ENCODE assay signal across 14 cellular contexts in the genomic region with DNA sequence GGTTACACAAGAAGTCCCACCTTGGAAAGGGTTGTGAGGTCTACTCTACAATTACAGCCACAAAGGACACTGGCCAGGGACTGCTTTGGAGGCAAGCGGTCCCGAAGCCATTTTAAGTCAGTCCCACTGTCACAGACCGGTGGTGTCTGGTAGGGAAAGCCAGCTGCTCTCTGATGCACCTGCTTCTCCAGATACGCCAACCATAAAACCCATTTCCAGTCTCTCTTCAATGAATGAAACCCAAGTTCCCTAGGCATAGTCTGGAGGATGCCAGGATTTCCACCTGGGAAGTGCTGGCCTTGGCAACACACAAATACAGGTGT. TPM values are rescaled to one million over a fixed set of nuclear protein-coding genes. Genes with fewer than 3 reads are reported as not detected.
DNase-seq lines count a peak whose midpoint lies in the region; ATAC-seq and TF ChIP-seq lines count a peak whose summit lies in the region.
"Had no signal": no experiment of that assay in that cellular context is flagged by ENCODE, and none has a peak within 500 bp of the region (broad histone marks: within the 10 kb centered on the region; RNA-seq: fewer than 3 reads in every experiment).

No MANE protein-coding gene starts in this region.

- no peak for TF ChIP-seq POLR2A in stomach (IDR thresholded peaks at IDR 0.05)

- no peak overlapping the region for H3K4me3 ChIP-seq in SJSA1
- no peak overlapping the region for H3K4me3 ChIP-seq in left lung
- H3K4me3 ChIP-seq in stomach, result no peak overlapping the region
- no peak overlapping the region for H3K4me3 ChIP-seq in mesendoderm (ENCODE audit: low read length)
- H3K4me3 ChIP-seq in MM.1S (ENCODE audit: low read length), result no peak overlapping the region

- H3K4me1 ChIP-seq in SJSA1 (replicated peaks), result peaks cover 24% of the 10 kb centered on the region
- peaks cover 0 to 49% of the 10 kb centered on the region in 2 donors for H3K4me1 ChIP-seq in left lung
- H3K4me1 ChIP-seq in stomach, result peaks cover 24 to 64% (median 39%) of the 10 kb centered on the region in 4 donors
- no peaks in the 10 kb centered on the region for H3K4me1 ChIP-seq in mesendoderm (ENCODE audit: control insufficient read depth, low read depth, low read length)
- peaks cover 31% of the 10 kb centered on the region for H3K4me1 ChIP-seq in MM.1S (ENCODE audit: low read length)

- H2BK15ac ChIP-seq in mesendoderm (replicated peaks; ENCODE audit: low read depth), result no peak overlapping the region

- H3K79me1 ChIP-seq in mesendoderm (ENCODE audit: low read length), result no peaks in the 10 kb centered on the region

- H3K27ac ChIP-seq in SJSA1 (peak overlapping the region; percentile 21), left lung (peak overlapping the region; percentile 48 to 53), stomach (peak overlapping the region; percentile 11 to 85 (median 75)), mesendoderm (ENCODE audit: low read depth, low read length) (no peak overlapping the region), MM.1S (ENCODE audit: low read length) (no peak overlapping the region)

- H3K9me3 ChIP-seq in SJSA1 (replicated peaks), result no peaks in the 10 kb centered on the region
- no peaks in the 10 kb centered on the region for H3K9me3 ChIP-seq in left lung
- no peaks in the 10 kb centered on the region for H3K9me3 ChIP-seq in stomach
- no peaks in the 10 kb centered on the region for H3K9me3 ChIP-seq in MM.1S (replicated peaks; ENCODE audit: insufficient read depth, low read length)

- no peak overlapping the region for H2AK5ac ChIP-seq in mesendoderm (ENCODE audit: low read length)

- no peak overlapping the region for H3K9ac ChIP-seq in mesendoderm (ENCODE audit: low read length)
- no peak overlapping the region for H3K9ac ChIP-seq in MM.1S (ENCODE audit: low read length)

- peak overlapping the region; percentile 49 for H3K27ac Mint-ChIP-seq in T-helper 1 cell treated with Interleukin-12 subunit alpha and Interleukin-12 subunit beta and Interleukin-4 antibody, amounts not matched to agents 30 μg/mL and 1 μg/mL, for 36 hours

- no peak overlapping the region for H3K56ac ChIP-seq in mesendoderm (ENCODE audit: low read length)

- no peak for ATAC-seq in left lung

- no peak overlapping the region for H4K5ac ChIP-seq in mesendoderm (ENCODE audit: low read length)

- peaks cover 36% of the 10 kb centered on the region for H3K4me1 Mint-ChIP-seq in T-helper 1 cell treated with Interleukin-12 subunit alpha and Interleukin-12 subunit beta and Interleukin-4 antibody, amounts not matched to agents 30 μg/mL and 1 μg/mL, for 36 hours (ENCODE audit: low read depth)

- no peak overlapping the region for H3K4me3 Mint-ChIP-seq in T-helper 1 cell treated with Interleukin-12 subunit alpha and Interleukin-12 subunit beta and Interleukin-4 antibody, amounts not matched to agents 30 μg/mL and 1 μg/mL, for 36 hours

- H3K9me3 Mint-ChIP-seq in T-helper 1 cell treated with Interleukin-12 subunit alpha and Interleukin-12 subunit beta and Interleukin-4 antibody, amounts not matched to agents 30 μg/mL and 1 μg/mL, for 36 hours, result no peaks in the 10 kb centered on the region

- H3K4ac ChIP-seq in mesendoderm (ENCODE audit: low read depth, low read length), result no peak overlapping the region

- TF ChIP-seq EP300 in stomach (IDR thresholded peaks at IDR 0.05), result no peak

- peaks cover 15% of the 10 kb centered on the region for H3F3A ChIP-seq in MM.1S (ENCODE audit: insufficient read depth, low read length)

- 90 to 98% (median 93%) methylated on average over 3 to 4 of the region's 4 CpGs for WGBS in stomach, 5 donors
- WGBS in mesendoderm (ENCODE audit: extremely low coverage, insufficient coverage, low lambda C conversion rate), result no CpG with 5 or more reads among the region's 4 CpGs

- H3K23ac ChIP-seq in mesendoderm (ENCODE audit: low read length), result no peak overlapping the region

- peaks cover 21% of the 10 kb centered on the region for H3K36me3 Mint-ChIP-seq in T-helper 1 cell treated with Interleukin-12 subunit alpha and Interleukin-12 subunit beta and Interleukin-4 antibody, amounts not matched to agents 30 μg/mL and 1 μg/mL, for 36 hours (ENCODE audit: low read depth)

- H4K20me1 ChIP-seq in MM.1S (ENCODE audit: insufficient read depth, low read length), result no peaks in the 10 kb centered on the region

- no peak overlapping the region for H3K18ac ChIP-seq in mesendoderm (ENCODE audit: low read length)

- no peak overlapping the region for H4K8ac ChIP-seq in mesendoderm (ENCODE audit: low read depth, low read length)

- no peaks in the 10 kb centered on the region for H3K36me3 ChIP-seq in SJSA1
- H3K36me3 ChIP-seq in left lung, result no peaks in the 10 kb centered on the region
- H3K36me3 ChIP-seq in stomach, result no peaks in the 10 kb centered on the region
- H3K36me3 ChIP-seq in mesendoderm (ENCODE audit: control insufficient read depth, insufficient read depth, low read length), result no peaks in the 10 kb centered on the region
- no peaks in the 10 kb centered on the region for H3K36me3 ChIP-seq in MM.1S (replicated peaks; ENCODE audit: insufficient read depth, low read length)

- H3K27me3 Mint-ChIP-seq in T-helper 1 cell treated with Interleukin-12 subunit alpha and Interleukin-12 subunit beta and Interleukin-4 antibody, amounts not matched to agents 30 μg/mL and 1 μg/mL, for 36 hours (ENCODE audit: low read depth), result no peaks in the 10 kb centered on the region

- H2AFZ ChIP-seq in MM.1S (ENCODE audit: low read length), result no peak overlapping the region

- H2BK120ac ChIP-seq in mesendoderm (ENCODE audit: low read depth, low read length), result no peak overlapping the region

- H2BK5ac ChIP-seq in mesendoderm (ENCODE audit: low read length), result no peak overlapping the region

- no peaks in the 10 kb centered on the region for H3K9me2 ChIP-seq in MM.1S (replicated peaks; ENCODE audit: insufficient read depth, low read length)

- TF ChIP-seq CTCF in left lung (IDR thresholded peaks at IDR 0.05), result no peak
- TF ChIP-seq CTCF in stomach (IDR thresholded peaks at IDR 0.05), result no peak
- no peak for TF ChIP-seq CTCF in MM.1S (IDR thresholded peaks at IDR 0.05; ENCODE audit: low read length)

- DNase-seq in T-helper 1 cell (no peak), SJSA1 (ENCODE audit: low read depth in 1 of 2, low spot score in 2 of 2) (no peak), left lung (no peak), stomach (no peak), mesendoderm (no peak), MM.1S (no peak), T1000 (lab: John Stamatoyannopoulos, UW) (no peak)
- DNase-seq: activated CD4-positive, CD25-positive, alpha-beta regulatory T cell; activated gamma-delta T cell treated with Interleukin-2 at 50 U/mL for 16 hours; hippocampal formation; KG1; NCI-H2107; stimulated activated CD4-positive, alpha-beta T cell treated with anti-CD3 and anti-CD28 coated beads, Interleukin-4, amount 100 ng/mL, for 1 hour had no signal

- intact Hi-C loops in left lung (cut with DNase I) (no loop called here), stomach (cut with DNase I; ENCODE audit: low total_unique reads) (no loop called here)

- H3K27me3 ChIP-seq in SJSA1 (replicated peaks) (no peaks in the 10 kb centered on the region), left lung (no peaks in the 10 kb centered on the region), stomach (no peaks in the 10 kb centered on the region), mesendoderm (ENCODE audit: insufficient read depth, low read length, poor library complexity) (no peaks in the 10 kb centered on the region), MM.1S (replicated peaks; ENCODE audit: insufficient read depth, low read length) (no peaks in the 10 kb centered on the region)

- H3K79me2 ChIP-seq in mesendoderm (ENCODE audit: control insufficient read depth, insufficient read depth, low read length), result no peaks in the 10 kb centered on the region
- peaks cover 80% of the 10 kb centered on the region for H3K79me2 ChIP-seq in MM.1S (ENCODE audit: low read length)

- H3K4me2 ChIP-seq in mesendoderm (ENCODE audit: low read length) (no peak overlapping the region), MM.1S (ENCODE audit: low read depth, low read length) (no peak overlapping the region)

RNA-seq across cellular contexts. Expression of a gene that starts 32.6 kb away (rescaled TPM):
- total RNA-seq in SJSA1 (2014; rRNA removed; shearing (Covaris generic)), result 8.3 and 11.5 TPM in 2 replicates
- 10 to 100 TPM; 11.1 to 25.4 TPM for total RNA-seq in left lung
- total RNA-seq in stomach, result 10 to 100 TPM in 3 of 5 donors, 1 to 10 TPM in 2; 4.6 to 85.2 (median 10.8) TPM
- 1 to 10 TPM in 1 of 3 donors, under 1 TPM in 2; 0.58 to 1.2 (median 0.76) TPM for polyA plus RNA-seq in stomach
- 0.34 TPM for polyA plus RNA-seq in mesendoderm (2013, experiment 1 of 2)
- 0.31 TPM for polyA plus RNA-seq in mesendoderm (2013, experiment 2 of 2)

RNA-seq across cellular contexts. Expression of a gene that starts 51.0 kb away (rescaled TPM):
- 56.2 and 82.3 TPM in 2 replicates for total RNA-seq in SJSA1 (2014; rRNA removed; shearing (Covaris generic))
- total RNA-seq in left lung (10 to 100 TPM; 29.4 to 29.5 TPM), stomach (100 to 1,000 TPM in 1 of 5 donors, 10 to 100 TPM in 4; 29.5 to 316 (median 38.4) TPM)
- 10 to 100 TPM; 40.3 to 49.9 (median 40.6) TPM for polyA plus RNA-seq in stomach
- polyA plus RNA-seq in mesendoderm (2013, experiment 1 of 2), result 71.4 TPM
- polyA plus RNA-seq in mesendoderm (2013, experiment 2 of 2), result 69.3 TPM

Comparison
In these comparisons a context has a peak if more than half of its experiments do, and no peak if none do; other contexts are left out.
1. H3K27ac ChIP-seq: peak in SJSA1 (single experiment), left lung (2 of 2) and stomach (5 of 5); none in mesendoderm (single experiment) and MM.1S (single experiment).